Comparison of ENCODE assay signal across 9 cellular contexts in the genomic region with DNA sequence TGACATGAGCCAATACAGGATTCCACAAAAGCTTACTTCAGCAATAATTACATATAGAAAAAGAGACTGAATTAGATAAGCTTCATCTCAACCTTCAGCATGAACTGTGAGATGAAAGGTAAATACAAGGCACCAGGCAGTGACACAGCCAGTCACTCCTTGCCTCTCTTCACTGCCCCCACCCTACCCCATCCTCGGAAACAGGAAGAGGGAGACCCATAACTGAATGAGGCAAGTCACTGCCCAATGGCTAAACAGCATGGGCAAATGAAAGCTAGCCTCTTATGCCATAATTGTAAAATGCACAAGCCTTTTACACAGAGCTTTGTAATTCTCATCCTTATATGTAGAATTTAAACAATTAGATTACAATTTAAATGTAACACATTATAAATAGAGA. TPM values are rescaled to one million over a fixed set of nuclear protein-coding genes. Genes with fewer than 3 reads are reported as not detected.
A peak's percentile ranks its signal among the peaks of the same experiment; 100 is the strongest.
DNase-seq lines count a peak whose midpoint lies in the region; ATAC-seq and TF ChIP-seq lines count a peak whose summit lies in the region.
"Had no signal": no experiment of that assay in that cellular context is flagged by ENCODE, and none has a peak within 500 bp of the region (broad histone marks: within the 10 kb centered on the region; RNA-seq: fewer than 3 reads in every experiment).

No MANE protein-coding gene starts in this region.

- dilution Hi-C loops in IMR-90 (cut with HindIII; ENCODE audit: low sequenced_read_pairs, unreplicated experiment): no loop called here

- peaks cover 50% of the 10 kb centered on the region for H3K4me1 Mint-ChIP-seq in CD8-positive, alpha-beta T cell (ENCODE audit: low read depth)
- peaks cover 29 to 51% (median 38%) of the 10 kb centered on the region in 7 donors for H3K4me1 Mint-ChIP-seq in naive thymus-derived CD4-positive, alpha-beta T cell
- H3K4me1 Mint-ChIP-seq in CD14-positive monocyte: peaks cover 17% of the 10 kb centered on the region

- H3K27me3 ChIP-seq in CD8-positive, alpha-beta T cell (ENCODE audit: insufficient read depth, low read length): no peaks in the 10 kb centered on the region
- H3K27me3 ChIP-seq in IMR-90 (ENCODE audit: control insufficient read depth, insufficient read depth, low read length) (no peaks in the 10 kb centered on the region), adipocyte (replicated peaks; ENCODE audit: control insufficient read depth, insufficient read depth, low read length) (no peaks in the 10 kb centered on the region)
- H3K27me3 ChIP-seq in naive thymus-derived CD4-positive, alpha-beta T cell (ENCODE audit: control insufficient read depth in 2 of 2, insufficient read depth in 2 of 2, low read length in 2 of 2): no peaks in the 10 kb centered on the region

- H3K4me3 ChIP-seq in CD8-positive, alpha-beta T cell (ENCODE audit: low read depth, low read length): no peak overlapping the region
- H3K4me3 ChIP-seq in IMR-90 (ENCODE audit: insufficient read depth, low read depth, low read length) (no peak overlapping the region), adipocyte (ENCODE audit: low read length) (peak overlapping the region; percentile 99)
- H3K4me3 ChIP-seq in naive thymus-derived CD4-positive, alpha-beta T cell (ENCODE audit: low read length): no peak overlapping the region

- intact Hi-C loops in CD8-positive, alpha-beta T cell (cut with DNase I, micrococcal nuclease): no loop called here
- intact Hi-C loops in IMR-90 (cut with micrococcal nuclease) (no loop called here), CD14-positive monocyte (cut with micrococcal nuclease) (loop anchor here (5.0 to 10.0 kb wide), 3 partner anchors 56 to 137 kb away; partner anchors contain the start of genes ZNF347 (in 2 of the 2) and ZNF816 (in 1 of the 2))
- intact Hi-C loops in naive thymus-derived CD4-positive, alpha-beta T cell (cut with micrococcal nuclease): loop anchor here (5.0 kb wide), 5 partner anchors 266 to 1346 kb away; partner anchors contain the start of genes LENG8 (in 1 of the 2), ZNF525 (in 1 of the 2), ZNF765 (in 1 of the 2) and ZNF83 (in 1 of the 2)

- no peak overlapping the region for H3K18ac ChIP-seq in IMR-90 (ENCODE audit: low read depth, low read length)

- peaks cover 3% of the 10 kb centered on the region for H3K9me3 ChIP-seq in CD8-positive, alpha-beta T cell (ENCODE audit: low read length)
- H3K9me3 ChIP-seq in IMR-90 (ENCODE audit: control insufficient read depth, insufficient read depth, low read length): no peaks in the 10 kb centered on the region
- H3K9me3 ChIP-seq in adipocyte (ENCODE audit: control insufficient read depth, low read length): no peaks in the 10 kb centered on the region
- H3K9me3 ChIP-seq in naive thymus-derived CD4-positive, alpha-beta T cell (ENCODE audit: control insufficient read depth in 2 of 3, low read length in 3 of 3): no peaks in the 10 kb centered on the region

- H3K36me3 Mint-ChIP-seq in CD8-positive, alpha-beta T cell: peaks cover 37% of the 10 kb centered on the region
- H3K36me3 Mint-ChIP-seq in naive thymus-derived CD4-positive, alpha-beta T cell: peaks cover 18 to 52% (median 45%) of the 10 kb centered on the region in 5 donors
- peaks cover 21 to 30% of the 10 kb centered on the region in 2 donors for H3K36me3 Mint-ChIP-seq in CD14-positive monocyte

- POLR2A ChIA-PET in CD8-positive, alpha-beta T cell (lab: Charles Lee): no interaction called here
- POLR2A ChIA-PET in IMR-90 (lab: Charles Lee; ENCODE audit: unreplicated experiment): no interaction called here
- POLR2A ChIA-PET in naive thymus-derived CD4-positive, alpha-beta T cell (lab: Charles Lee): interaction anchor here (0.6 to 1.2 kb wide), 8 partner anchors 11 to 1059 kb away, joined by 3 to 4 read pairs (median 3); partner anchors contain the start of genes ZNF320, ZNF347 and ZNF528

- no peak overlapping the region for H4K8ac ChIP-seq in IMR-90 (ENCODE audit: low read depth in 2 of 2, low read length in 2 of 2)

- no peak overlapping the region for H2AFZ ChIP-seq in IMR-90 (replicated peaks; ENCODE audit: low read length, poor library complexity)

- H4K5ac ChIP-seq in IMR-90 (ENCODE audit: low read depth, low read length): no peak overlapping the region

- H3K4me2 ChIP-seq in IMR-90 (ENCODE audit: low read depth, low read length): peak overlapping the region; percentile 95

- H2BK15ac ChIP-seq in IMR-90 (ENCODE audit: low read depth, low read length): no peak overlapping the region

- no peak for TF ChIP-seq CTCF in CD8-positive, alpha-beta T cell (IDR thresholded peaks at IDR 0.05)
- no peak for TF ChIP-seq CTCF in IMR-90 (conservative IDR thresholded peaks at IDR 0.05; ENCODE audit: low read depth, low read length)
- no peak for TF ChIP-seq CTCF in CD14-positive monocyte (IDR thresholded peaks at IDR 0.05)

- DNase-seq in CD8-positive, alpha-beta T cell: no peak
- DNase-seq in IMR-90 (peak; percentile 12), adipocyte (ENCODE audit: low read depth) (peak; percentile 32), CD14-positive monocyte (ENCODE audit: low spot score) (no peak), HCEC 1CT (no peak), activated gamma-delta T cell (lab: John Stamatoyannopoulos, UW) (no peak)
- peak in 2 of 9 donors; percentile 5 to 7 for DNase-seq in naive thymus-derived CD4-positive, alpha-beta T cell
- DNase-seq: NCI-H1092 had no signal

- peak overlapping the region; percentile 97 for H3K27ac Mint-ChIP-seq in CD8-positive, alpha-beta T cell
- H3K27ac Mint-ChIP-seq in naive thymus-derived CD4-positive, alpha-beta T cell: peak overlapping the region in 8 of 9 donors; percentile 79 to 97 (median 94)
- H3K27ac Mint-ChIP-seq in CD14-positive monocyte: peak overlapping the region in 3 of 7 donors; percentile 44 to 73 (median 53)

- H3K9ac ChIP-seq in IMR-90 (ENCODE audit: low read depth, low read length): 0 out of 2 replicates have a peak overlapping the region, but pooled peaks have one; percentile 79
- H3K9ac ChIP-seq in adipocyte (ENCODE audit: low read length): peak overlapping the region; percentile 97

- WGBS in IMR-90 (ENCODE audit: extremely low coverage in 2 of 2, insufficient read length in 1 of 2), 2 experiments: no CpG with 5 or more reads among the region's 1 CpG

- CTCF ChIA-PET in CD8-positive, alpha-beta T cell (lab: Charles Lee): interaction anchor here (0.6 kb wide), 1 partner anchor 258 kb away, joined by 3 read pairs; no protein-coding TSS in a partner anchor
- CTCF ChIA-PET in IMR-90 (lab: Yijun Ruan, JAX): no interaction called here
- CTCF ChIA-PET in naive thymus-derived CD4-positive, alpha-beta T cell (lab: Charles Lee): no interaction called here

- H3K56ac ChIP-seq in IMR-90 (ENCODE audit: extremely low read depth, insufficient read depth, low read length): no peak overlapping the region

- peaks cover 20% of the 10 kb centered on the region for H3K4me1 ChIP-seq in CD8-positive, alpha-beta T cell (ENCODE audit: insufficient read depth, low read length)
- H3K4me1 ChIP-seq in IMR-90 (ENCODE audit: control insufficient read depth, insufficient read depth, low read length): no peaks in the 10 kb centered on the region
- peaks cover 11% of the 10 kb centered on the region for H3K4me1 ChIP-seq in adipocyte (ENCODE audit: control insufficient read depth, insufficient read depth, low read length)
- peaks cover 13 to 15% of the 10 kb centered on the region in 2 donors for H3K4me1 ChIP-seq in naive thymus-derived CD4-positive, alpha-beta T cell (ENCODE audit: control insufficient read depth in 2 of 2, insufficient read depth in 2 of 2, low read length in 2 of 2)

- 0 out of 2 replicates have a peak overlapping the region, but pooled peaks have one; percentile 43 for H2AK5ac ChIP-seq in IMR-90 (ENCODE audit: low read depth, low read length)

- H3K4ac ChIP-seq in IMR-90 (ENCODE audit: low read depth, low read length): no peak overlapping the region; the same call in 1 of the 2 replicates

- no peak overlapping the region for H2BK5ac ChIP-seq in IMR-90 (ENCODE audit: low read depth, low read length, poor library complexity, severe bottlenecking)

- H2BK120ac ChIP-seq in IMR-90 (ENCODE audit: low read depth, low read length): no peak overlapping the region

- H3K23ac ChIP-seq in IMR-90 (ENCODE audit: low read depth, low read length): peak overlapping the region; percentile 82; the same call in 1 of the 2 replicates

- peaks cover 2% of the 10 kb centered on the region; the same call in 1 of the 2 replicates for H3K9me1 ChIP-seq in IMR-90 (ENCODE audit: insufficient read depth, low read length)

- no peak overlapping the region for H3K27ac ChIP-seq in CD8-positive, alpha-beta T cell (ENCODE audit: low read depth, low read length)
- no peak overlapping the region for H3K27ac ChIP-seq in IMR-90 (ENCODE audit: insufficient read depth, low read length)
- no peak overlapping the region for H3K27ac ChIP-seq in naive thymus-derived CD4-positive, alpha-beta T cell (ENCODE audit: low read depth, low read length)

- peaks cover 29% of the 10 kb centered on the region for H4K20me1 ChIP-seq in IMR-90 (ENCODE audit: insufficient read depth, low read length)

- BruUV-seq in IMR-90 (replicated peaks; lab: Mats Ljungman, UMichigan): no TSS peak

- no peak overlapping the region for H2BK20ac ChIP-seq in IMR-90 (ENCODE audit: low read depth, low read length)

- in situ Hi-C loops in IMR-90 (cut with MboI; ENCODE audit: low sequenced_read_pairs): no loop called here

- H4K91ac ChIP-seq in IMR-90 (ENCODE audit: insufficient read depth, low read depth, low read length): no peak overlapping the region

- no peak for TF ChIP-seq RAD21 in IMR-90 (IDR thresholded peaks at IDR 0.05; ENCODE audit: low read length)

- TF ChIP-seq POLR2A in IMR-90 (IDR thresholded peaks at IDR 0.05; ENCODE audit: low read depth, low read length): no peak

- no peak for ATAC-seq in CD8-positive, alpha-beta T cell
- ATAC-seq in IMR-90 (ENCODE audit: low read depth) (no peak), GM21360 (IDR thresholded peaks at IDR 0.05; ENCODE audit: unreplicated experiment) (no peak)
- no peak for ATAC-seq in naive thymus-derived CD4-positive, alpha-beta T cell

- no peak overlapping the region for H2AK9ac ChIP-seq in IMR-90 (replicated peaks; ENCODE audit: low read depth, low read length, poor library complexity)

- H3K79me1 ChIP-seq in IMR-90 (ENCODE audit: low read depth in 1 of 2, low read length in 2 of 2): peaks cover 17 to 40% of the 10 kb centered on the region in 2 experiments

- peak overlapping the region; percentile 92 for H3K4me3 Mint-ChIP-seq in CD8-positive, alpha-beta T cell
- H3K4me3 Mint-ChIP-seq in naive thymus-derived CD4-positive, alpha-beta T cell: peak overlapping the region; percentile 85 to 97 (median 88)
- peak overlapping the region in 1 of 2 donors; percentile 90 for H3K4me3 Mint-ChIP-seq in CD14-positive monocyte

- H3K27me3 Mint-ChIP-seq in CD8-positive, alpha-beta T cell (ENCODE audit: low read depth): no peaks in the 10 kb centered on the region
- H3K27me3 Mint-ChIP-seq in naive thymus-derived CD4-positive, alpha-beta T cell: no peaks in the 10 kb centered on the region
- H3K27me3 Mint-ChIP-seq in CD14-positive monocyte (ENCODE audit: low read depth in 3 of 3): peaks cover 1 to 9% (median 2%) of the 10 kb centered on the region in 3 donors

- no peak overlapping the region for H3K14ac ChIP-seq in IMR-90 (replicated peaks; ENCODE audit: low read depth, low read length)

- peaks cover 9% of the 10 kb centered on the region for H3K36me3 ChIP-seq in CD8-positive, alpha-beta T cell (ENCODE audit: insufficient read depth, low read length)
- H3K36me3 ChIP-seq in IMR-90 (ENCODE audit: control insufficient read depth, insufficient read depth, low read length): peaks cover 12% of the 10 kb centered on the region
- H3K36me3 ChIP-seq in adipocyte (ENCODE audit: control insufficient read depth, insufficient read depth, low read length, severe bottlenecking): peaks cover 21% of the 10 kb centered on the region
- peaks cover 0 to 23% (median 0%) of the 10 kb centered on the region in 3 experiments for H3K36me3 ChIP-seq in naive thymus-derived CD4-positive, alpha-beta T cell (ENCODE audit: control insufficient read depth in 2 of 3, insufficient read depth in 3 of 3, low read length in 3 of 3)

- H3K9me3 Mint-ChIP-seq in CD8-positive, alpha-beta T cell: no peaks in the 10 kb centered on the region
- peaks cover 0 to 52% (median 12%) of the 10 kb centered on the region in 11 donors for H3K9me3 Mint-ChIP-seq in naive thymus-derived CD4-positive, alpha-beta T cell
- H3K9me3 Mint-ChIP-seq in CD14-positive monocyte: peaks cover 11 to 57% (median 24%) of the 10 kb centered on the region in 7 donors

RNA-seq across cellular contexts. Expression of gene ZNF160, which starts 1.7 kb away (rescaled TPM):
- total RNA-seq in CD8-positive, alpha-beta T cell: 10 to 100 TPM; 50.8 to 53.3 TPM
- 26.9 and 30.8 TPM in 2 replicates for total RNA-seq in IMR-90 (2012; rRNA removed)
- polyA plus RNA-seq in IMR-90 (2012; rRNA removed) (16.4 and 22.6 TPM in 2 replicates), CD14-positive monocyte (1 to 10 TPM; 6.4 to 7.7 TPM)
- polyA plus RNA-seq in IMR-90 (2012; cell fraction: cytosol; rRNA removed): 4.7 and 7.9 TPM in 2 replicates
- 68.6 and 98.0 TPM in 2 replicates for polyA plus RNA-seq in IMR-90 (2012; cell fraction: nucleus; rRNA removed; ENCODE audit: low replicate concordance)
- total RNA-seq in naive thymus-derived CD4-positive, alpha-beta T cell: 10 to 100 TPM; 39.1 to 75.3 (median 52.9) TPM
- 10 to 100 TPM; 24.2 to 32.6 TPM for polyA plus RNA-seq in naive thymus-derived CD4-positive, alpha-beta T cell

RNA-seq across cellular contexts. Expression of gene ZNF415, which starts 31.2 kb away (rescaled TPM):
- total RNA-seq in CD8-positive, alpha-beta T cell: 1 to 10 TPM; 1.1 to 1.2 TPM
- total RNA-seq in IMR-90 (2012; rRNA removed): 7.7 and 7.8 TPM in 2 replicates
- 3.9 and 4.2 TPM in 2 replicates for polyA plus RNA-seq in IMR-90 (2012; rRNA removed)
- polyA plus RNA-seq in IMR-90 (2012; cell fraction: cytosol; rRNA removed): 0.92 and 1.2 TPM in 2 replicates
- polyA plus RNA-seq in IMR-90 (2012; cell fraction: nucleus; rRNA removed; ENCODE audit: low replicate concordance): 0.77 and 4.5 TPM in 2 replicates
- 1 to 10 TPM in 2 of 5 experiments, under 1 TPM in 3; 0.58 to 2.1 (median 0.98) TPM for total RNA-seq in naive thymus-derived CD4-positive, alpha-beta T cell
- 1 to 10 TPM; 2.2 to 3.6 TPM for polyA plus RNA-seq in naive thymus-derived CD4-positive, alpha-beta T cell
- under 1 TPM in 1 of 2 donors, not detected in 1; 0.17 TPM for polyA plus RNA-seq in CD14-positive monocyte

RNA-seq across cellular contexts. Expression of gene ERVV-2, which starts 57.0 kb away (rescaled TPM):
- not detected for total RNA-seq in CD8-positive, alpha-beta T cell
- total RNA-seq in IMR-90 (2012; rRNA removed): not detected in 2 replicates
- not detected in 2 replicates for polyA plus RNA-seq in IMR-90 (2012; rRNA removed)
- polyA plus RNA-seq in IMR-90 (2012; cell fraction: cytosol; rRNA removed): not detected in 2 replicates
- not detected in 2 replicates for polyA plus RNA-seq in IMR-90 (2012; cell fraction: nucleus; rRNA removed; ENCODE audit: low replicate concordance)
- not detected for total RNA-seq in naive thymus-derived CD4-positive, alpha-beta T cell
- polyA plus RNA-seq in naive thymus-derived CD4-positive, alpha-beta T cell: not detected
- not detected for polyA plus RNA-seq in CD14-positive monocyte

RNA-seq across cellular contexts. Expression of gene ZNF347, which starts 57.3 kb away (rescaled TPM):
- total RNA-seq in CD8-positive, alpha-beta T cell: 1 to 10 TPM; 3.0 to 3.3 TPM
- 8.9 and 13.4 TPM in 2 replicates for total RNA-seq in IMR-90 (2012; rRNA removed)
- polyA plus RNA-seq in IMR-90 (2012; rRNA removed): 2.3 and 2.8 TPM in 2 replicates
- 0.45 and 1.9 TPM in 2 replicates for polyA plus RNA-seq in IMR-90 (2012; cell fraction: cytosol; rRNA removed)
- 0.74 and 5.6 TPM in 2 replicates for polyA plus RNA-seq in IMR-90 (2012; cell fraction: nucleus; rRNA removed; ENCODE audit: low replicate concordance)
- total RNA-seq in naive thymus-derived CD4-positive, alpha-beta T cell: 10 to 100 TPM in 2 of 5 experiments, 1 to 10 TPM in 3; 3.3 to 26.9 (median 7.3) TPM
- polyA plus RNA-seq in naive thymus-derived CD4-positive, alpha-beta T cell: 1 to 10 TPM; 6.5 to 9.5 TPM
- 1 to 10 TPM; 2.0 to 3.3 TPM for polyA plus RNA-seq in CD14-positive monocyte

Comparison
In these comparisons a context has a peak if more than half of its experiments do, and no peak if none do; other contexts are left out.
1. DNase-seq: peak in IMR-90 (single experiment) and adipocyte (single experiment); none in CD8-positive, alpha-beta T cell (0 of 7), CD14-positive monocyte (single experiment), HCEC 1CT (single experiment) and activated gamma-delta T cell (single experiment).
2. intact Hi-C loops: an anchor here in naive thymus-derived CD4-positive, alpha-beta T cell (5.0 kb wide) and CD14-positive monocyte (5.0 to 10.0 kb wide); none called in CD8-positive, alpha-beta T cell and IMR-90.